ENCODE assay signal across 25 cellular contexts in the genomic region with DNA sequence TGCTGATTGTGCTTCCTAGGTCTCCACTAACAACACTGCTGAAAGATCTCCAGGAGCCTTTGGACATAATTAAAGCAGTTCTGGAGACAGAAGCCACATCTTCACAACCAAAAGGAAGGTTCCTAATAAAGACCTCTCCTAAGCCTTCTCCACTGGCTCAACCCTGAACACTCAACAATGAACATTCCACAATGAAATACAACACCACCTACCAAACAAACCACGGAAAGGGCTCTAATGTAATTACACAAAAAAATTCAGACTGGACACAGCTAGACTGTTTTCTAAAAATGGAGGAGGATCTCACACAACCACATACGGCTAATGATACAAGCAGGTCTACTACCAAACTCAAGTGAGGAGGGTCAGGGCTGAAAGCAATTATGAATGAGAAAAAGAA. TPM values are rescaled to one million over a fixed set of nuclear protein-coding genes. Genes with fewer than 3 reads are reported as not detected.
DNase-seq lines count a peak whose midpoint lies in the region; ATAC-seq and TF ChIP-seq lines count a peak whose summit lies in the region.
"Had no signal": no experiment of that assay in that cellular context is flagged by ENCODE, and none has a peak within 500 bp of the region (broad histone marks: within the 10 kb centered on the region; RNA-seq: fewer than 3 reads in every experiment).

No MANE protein-coding gene starts in this region.

- no CpG with 5 or more reads among the region's 2 CpGs for WGBS in H9 (ENCODE audit: extremely low coverage, insufficient read length, low lambda C conversion rate)

- H3K79me1 ChIP-seq in H9 (ENCODE audit: insufficient read depth, low read depth, low read length, poor library complexity, severe bottlenecking), result no peaks in the 10 kb centered on the region

- no peaks in the 10 kb centered on the region for H3K9me3 Mint-ChIP-seq in H9
- no peaks in the 10 kb centered on the region for H3K9me3 Mint-ChIP-seq in activated T-helper 17 cell treated with anti-CD3 and anti-CD28 coated beads, Interleukin-2, amount 50 U/mL, for 72 hours
- no peaks in the 10 kb centered on the region for H3K9me3 Mint-ChIP-seq in MCF 10A (ENCODE audit: unreplicated experiment)
- H3K9me3 Mint-ChIP-seq: activated naive CD4-positive, alpha-beta T cell treated with anti-CD3 and anti-CD28 coated beads, Interleukin-2, amount 10 ng/mL, durations not matched to agents 7 days and 5 days; activated T-cell treated with anti-CD3 and anti-CD28 coated beads, Interleukin-2, amount 50 U/mL, for 24 hours had no signal

- no peak overlapping the region for H3K14ac ChIP-seq in H9 (ENCODE audit: insufficient read depth, low read length)

- H4K5ac ChIP-seq in H9 (ENCODE audit: insufficient read length, low read depth, low read length), result no peak overlapping the region

- H2AFZ ChIP-seq in H9 (ENCODE audit: low read length), result no peak overlapping the region

- H3K23ac ChIP-seq in H9 (ENCODE audit: insufficient read length, low read depth, low read length), result no peak overlapping the region

- H2BK12ac ChIP-seq in H9 (ENCODE audit: insufficient read length, low read depth, low read length), result no peak overlapping the region

- no peak overlapping the region for H2BK5ac ChIP-seq in H9 (ENCODE audit: insufficient read length, low read length)

- H3K4me1 Mint-ChIP-seq in H9, result no peaks in the 10 kb centered on the region
- peaks cover 19% of the 10 kb centered on the region for H3K4me1 Mint-ChIP-seq in activated T-helper 17 cell treated with anti-CD3 and anti-CD28 coated beads, Interleukin-2, amount 50 U/mL, for 72 hours
- H3K4me1 Mint-ChIP-seq in MCF 10A (ENCODE audit: insufficient read depth, unreplicated experiment), result no peaks in the 10 kb centered on the region

- no peak overlapping the region for H3K9ac ChIP-seq in H9 (ENCODE audit: extremely low read depth, insufficient read length, low read length)

- no peak overlapping the region for H3K27ac ChIP-seq in H9 (ENCODE audit: insufficient read length, low read depth, low read length)
- H3K27ac ChIP-seq: 22Rv1, body of pancreas, esophagus squamous epithelium, upper lobe of left lung had no signal

- H4K20me1 ChIP-seq in H9 (ENCODE audit: control insufficient read depth, insufficient read depth, insufficient read length), result no peaks in the 10 kb centered on the region

- H3K27me3 ChIP-seq in H9 (ENCODE audit: insufficient read depth, low read length), result no peaks in the 10 kb centered on the region
- H3K27me3 ChIP-seq: body of pancreas, esophagus squamous epithelium, upper lobe of left lung had no signal

- ATAC-seq in activated T-helper 17 cell treated with anti-CD3 and anti-CD28 coated beads, Interleukin-2, amount 50 U/mL, for 72 hours (replicated peaks), result no peak
- ATAC-seq in HG02610 (IDR thresholded peaks at IDR 0.05; ENCODE audit: unreplicated experiment), result no peak
- ATAC-seq: body of pancreas had no signal

- H3K56ac ChIP-seq in H9 (ENCODE audit: insufficient read length, low read depth, low read length), result no peak overlapping the region

- no peak overlapping the region for H2AK5ac ChIP-seq in H9 (ENCODE audit: insufficient read length, low read length)

- H4K8ac ChIP-seq in H9 (replicated peaks; ENCODE audit: insufficient read length, low read depth, low read length), result no peak overlapping the region

- no peak overlapping the region for H3T11ph ChIP-seq in H9 (ENCODE audit: low read length)

- no peak overlapping the region for H3K18ac ChIP-seq in H9 (ENCODE audit: insufficient read length, low read depth, low read length)

- H3K27ac Mint-ChIP-seq in H9 (peak overlapping the region in 2 of 3 experiments; percentile 9 to 50; a peak in 3 of 7 replicates), MCF 10A (ENCODE audit: low read depth, unreplicated experiment) (no peak overlapping the region)
- peak overlapping the region; percentile 40 for H3K27ac Mint-ChIP-seq in activated T-helper 17 cell treated with anti-CD3 and anti-CD28 coated beads, Interleukin-2, amount 50 U/mL, for 72 hours
- H3K27ac Mint-ChIP-seq: activated T-cell treated with anti-CD3 and anti-CD28 coated beads, Interleukin-2, amount 50 U/mL, for 24 hours had no signal

- no peak overlapping the region for H4K91ac ChIP-seq in H9 (ENCODE audit: insufficient read length, low read depth, low read length)

- no peak overlapping the region for H2BK20ac ChIP-seq in H9 (ENCODE audit: low read depth, low read length, poor library complexity, severe bottlenecking)

- H3K4me3 Mint-ChIP-seq in H9, result no peak overlapping the region
- H3K4me3 Mint-ChIP-seq in activated T-helper 17 cell treated with anti-CD3 and anti-CD28 coated beads, Interleukin-2, amount 50 U/mL, for 72 hours, result no peak overlapping the region
- no peak overlapping the region for H3K4me3 Mint-ChIP-seq in MCF 10A (ENCODE audit: unreplicated experiment)
- H3K4me3 Mint-ChIP-seq: activated naive CD4-positive, alpha-beta T cell treated with anti-CD3 and anti-CD28 coated beads, Interleukin-2, amount 10 ng/mL, durations not matched to agents 7 days and 5 days; activated T-cell treated with anti-CD3 and anti-CD28 coated beads, Interleukin-2, amount 50 U/mL, for 24 hours had no signal

- no peaks in the 10 kb centered on the region for H3K4me1 ChIP-seq in H9 (ENCODE audit: insufficient read depth, low read length)
- H3K4me1 ChIP-seq: body of pancreas, esophagus squamous epithelium, upper lobe of left lung had no signal

- no peak overlapping the region for H3K4me2 ChIP-seq in H9 (ENCODE audit: insufficient read depth, insufficient read length, low read length)

- intact Hi-C loops in MCF 10A (cut with micrococcal nuclease), result no loop called here

- no peaks in the 10 kb centered on the region for H3K23me2 ChIP-seq in H9 (ENCODE audit: insufficient read length, low read depth, low read length, poor library complexity, severe bottlenecking)

- H3K4ac ChIP-seq in H9 (ENCODE audit: low read depth, low read length), result no peak overlapping the region

- H3K79me2 ChIP-seq in H9 (ENCODE audit: insufficient read depth, low read length), result no peaks in the 10 kb centered on the region

- no peak for TF ChIP-seq CTCF in H9 (conservative IDR thresholded peaks at IDR 0.05)
- no peak for TF ChIP-seq CTCF in MCF 10A (IDR thresholded peaks at IDR 0.05; ENCODE audit: unreplicated experiment)

- H2BK120ac ChIP-seq in H9 (ENCODE audit: low read depth, low read length, poor library complexity, severe bottlenecking), result no peak overlapping the region

- H3K36me3 Mint-ChIP-seq in H9 (ENCODE audit: insufficient read depth in 1 of 3, low read depth in 3 of 3) (peaks cover 9 to 58% (median 38%) of the 10 kb centered on the region in 3 experiments; a peak in 6 of 7 replicates), MCF 10A (ENCODE audit: insufficient read depth, unreplicated experiment) (peaks cover 85% of the 10 kb centered on the region)
- H3K36me3 Mint-ChIP-seq in activated T-helper 17 cell treated with anti-CD3 and anti-CD28 coated beads, Interleukin-2, amount 50 U/mL, for 72 hours (ENCODE audit: low read depth), result peaks cover 97% of the 10 kb centered on the region

- CTCF ChIA-PET in MCF 10A (lab: Yijun Ruan, JAX), result interaction anchor here (0.7 kb wide), 1 partner anchor 848 kb away, joined by 3 read pairs; no protein-coding TSS in a partner anchor

- POLR2A ChIA-PET in MCF 10A (lab: Yijun Ruan, JAX), result interaction anchor here (0.8 kb wide), 1 partner anchor 27 kb away, joined by 3 read pairs; no protein-coding TSS in a partner anchor

- no peaks in the 10 kb centered on the region for H3K27me3 Mint-ChIP-seq in H9 (ENCODE audit: low read depth)
- H3K27me3 Mint-ChIP-seq in activated T-helper 17 cell treated with anti-CD3 and anti-CD28 coated beads, Interleukin-2, amount 50 U/mL, for 72 hours, result no peaks in the 10 kb centered on the region
- H3K27me3 Mint-ChIP-seq in MCF 10A (ENCODE audit: insufficient read depth, unreplicated experiment), result no peaks in the 10 kb centered on the region
- H3K27me3 Mint-ChIP-seq: activated naive CD4-positive, alpha-beta T cell treated with anti-CD3 and anti-CD28 coated beads, Interleukin-2, amount 10 ng/mL, durations not matched to agents 7 days and 5 days; activated T-cell treated with anti-CD3 and anti-CD28 coated beads, Interleukin-2, amount 50 U/mL, for 24 hours had no signal

- BruUV-seq in MCF 10A (replicated peaks; lab: Mats Ljungman, UMichigan), result no TSS peak

- H2BK15ac ChIP-seq in H9 (ENCODE audit: low read depth, low read length), result no peak overlapping the region

- no peaks in the 10 kb centered on the region for H3K9me3 ChIP-seq in H9 (ENCODE audit: control insufficient read depth, low read depth, low read length)
- H3K9me3 ChIP-seq: body of pancreas, esophagus squamous epithelium, upper lobe of left lung had no signal

- DNase-seq in NCI-H2029 treated with DMSO at 0.1 percent for 48 hours (lab: John Stamatoyannopoulos, UW) (peak; percentile 5), NCI-H2029 (lab: John Stamatoyannopoulos, UW) (no peak), H9 (no peak), left kidney (ENCODE audit: low read depth, low spot score) (peak; percentile 5), OCI-M2 (lab: John Stamatoyannopoulos, UW; ENCODE audit: unreplicated experiment) (no peak), MCF 10A (ENCODE audit: unreplicated experiment) (no peak)
- DNase-seq: activated CD4-positive, CD25-positive, alpha-beta regulatory T cell; activated CD8-positive, alpha-beta memory T cell treated with anti-CD3 and anti-CD28 coated beads for 24 hours; activated naive CD4-positive, alpha-beta T cell treated with anti-CD3 and anti-CD28 coated beads, Interleukin-2, amount 10 ng/mL, durations not matched to agents 7 days and 5 days; activated T-cell treated with anti-CD3 and anti-CD28 coated beads, Interleukin-2, amount 50 U/mL, for 24 hours; AML-193; body of pancreas; effector memory CD4-positive, alpha-beta T cell; esophagus squamous epithelium; mammary epithelial cell; MM.1S; NCI-H1436 treated with DMSO at 0.1 percent for 48 hours; NCI-H69; nucleus accumbens; RPMI8226; stimulated activated CD4-positive, alpha-beta T cell treated with anti-CD3 and anti-CD28 coated beads, Interleukin-4, amount 100 ng/mL, for 4 hours had no signal

RNA-seq across cellular contexts. Expression of a gene that starts 43.6 kb away (rescaled TPM):
- total RNA-seq in H9 (2021), result 39.0 and 42.4 TPM in 2 replicates
- total RNA-seq in activated T-helper 17 cell treated with anti-CD3 and anti-CD28 coated beads, Interleukin-2, amount 50 U/mL, for 72 hours, result 10 to 100 TPM; 24.1 to 46.0 TPM
- total RNA-seq in MCF 10A (2022), result 35.4 and 40.9 TPM in 2 replicates

Comparison
In these comparisons a context has a peak if more than half of its experiments do, and no peak if none do; other contexts are left out.
1. DNase-seq: peak in NCI-H2029 treated with DMSO at 0.1 percent for 48 hours (single experiment) and left kidney (single experiment); none in NCI-H2029 (single experiment), H9 (single experiment), OCI-M2 (single experiment) and MCF 10A (single experiment).